Comparison of ENCODE assay signal across 1 cellular context in genomic region chr22:47090591-47091240, GRCh38.
TF ChIP-seq lines count a peak whose summit lies in the region.

No MANE protein-coding gene starts in this region.

TF ChIP-seq in GM23338, 12 proteins besides CTCF, POLR2A, EP300 and RAD21 (continued from another document):
- TF ChIP-seq REST (IDR thresholded peaks at IDR 0.05; ENCODE audit: unreplicated experiment) (no peak), CREB1 (CRISPR knock-in tag; IDR thresholded peaks at IDR 0.05; ENCODE audit: low read depth) (no peak), ZNF331 (CRISPR knock-in tag; IDR thresholded peaks at IDR 0.05; ENCODE audit: low read depth) (no peak), ZNF114 (CRISPR knock-in tag; IDR thresholded peaks at IDR 0.05) (no peak), NANOG (IDR thresholded peaks at IDR 0.05; ENCODE audit: borderline replicate concordance) (no peak)
TF ChIP-seq in GM23338: peak in this region for 0.
